ENCODE assay signal across 5 cellular contexts in genomic region chrX:49569152-49569551, GRCh38. TPM values are rescaled to one million over a fixed set of nuclear protein-coding genes. Genes with fewer than 3 reads are reported as not detected.
"Had no signal": no experiment of that assay in that cellular context is flagged by ENCODE, and none has a peak within 500 bp of the region (broad histone marks: within the 10 kb centered on the region; RNA-seq: fewer than 3 reads in every experiment).

No MANE protein-coding gene starts in this region.

RNA-seq across cellular contexts. Expression of gene GAGE12G, which starts 1.0 kb away (rescaled TPM):
- total RNA-seq: GM23338, H1, H9, HT-29, IMR-90 had no signal
- polyA plus RNA-seq: GM23338, H1, IMR-90 had no signal

RNA-seq across cellular contexts. Expression of gene GAGE12F, which starts 8.5 kb away (rescaled TPM):
- total RNA-seq: GM23338, H1, H9, HT-29, IMR-90 had no signal
- polyA plus RNA-seq: GM23338, H1, IMR-90 had no signal

RNA-seq across cellular contexts. Expression of gene GAGE12H, which starts 10.6 kb away (rescaled TPM):
- total RNA-seq: GM23338, H1, H9, HT-29, IMR-90 had no signal
- polyA plus RNA-seq: GM23338, H1, IMR-90 had no signal

RNA-seq across cellular contexts. Expression of gene GAGE12E, which starts 18.1 kb away (rescaled TPM):
- total RNA-seq: GM23338, H1, H9, HT-29, IMR-90 had no signal
- polyA plus RNA-seq: GM23338, H1, IMR-90 had no signal

RNA-seq across cellular contexts. Expression of gene GAGE2A, which starts 20.1 kb away (rescaled TPM):
- total RNA-seq: GM23338, H1, H9, HT-29, IMR-90 had no signal
- polyA plus RNA-seq: GM23338, H1, IMR-90 had no signal
